18 cellular contexts compared by ENCODE assay signal in the genomic region with DNA sequence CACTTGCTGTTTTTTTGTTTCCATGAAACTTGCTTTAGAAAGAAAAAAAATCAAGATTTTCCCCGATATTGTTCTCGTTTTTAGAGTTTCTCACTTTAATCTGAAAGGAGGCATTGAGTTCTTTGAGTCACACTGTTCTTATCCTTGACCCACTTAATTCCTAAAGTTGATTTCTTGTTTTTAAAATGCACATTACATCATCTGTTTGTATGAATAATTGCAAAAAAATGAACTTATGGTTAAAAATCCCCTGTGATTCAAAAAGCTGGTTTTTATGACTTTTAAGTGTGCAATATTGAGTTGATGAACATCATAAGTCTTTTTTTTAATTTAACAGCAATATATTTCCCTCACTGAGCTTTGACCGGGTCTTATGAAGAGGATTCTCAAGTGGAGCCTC.
"Had no signal": no experiment of that assay in that cellular context is flagged by ENCODE, and none has a peak within 500 bp of the region (broad histone marks: within the 10 kb centered on the region; RNA-seq: fewer than 3 reads in every experiment).

No MANE protein-coding gene starts in this region.

- H3K4me3 ChIP-seq: esophagus squamous epithelium, heart left ventricle, skin epidermis, stomach had no signal

- H3K27me3 ChIP-seq: esophagus squamous epithelium, heart left ventricle, stomach had no signal

- H3K4me1 Mint-ChIP-seq: mesothelial cell of epicardium, neural crest cell had no signal

- H3K36me3 ChIP-seq: esophagus squamous epithelium, heart left ventricle, stomach had no signal

- H3K36me3 Mint-ChIP-seq: mesothelial cell of epicardium, natural killer cell had no signal

- H3K4me3 Mint-ChIP-seq: mesothelial cell of epicardium, natural killer cell, neural crest cell had no signal

- H3K27ac Mint-ChIP-seq: mesothelial cell of epicardium, natural killer cell had no signal

- H3K4me1 ChIP-seq: esophagus squamous epithelium, heart left ventricle, stomach had no signal

- ATAC-seq: heart left ventricle, natural killer cell, sciatic nerve had no signal

- H3K9me3 Mint-ChIP-seq: mesothelial cell of epicardium, natural killer cell, neural crest cell had no signal

- H3K27ac ChIP-seq: epithelial cell of prostate, esophagus squamous epithelium, heart left ventricle, skin epidermis, stomach had no signal

- H3K9me3 ChIP-seq: esophagus squamous epithelium, heart left ventricle, stomach had no signal

- DNase-seq: effector memory CD4-positive, alpha-beta T cell; esophagus squamous epithelium; heart left ventricle; hypothalamus; kidney glomerular epithelial cell; mammary epithelial cell; natural killer cell; posterior cingulate gyrus; stimulated activated CD4-positive, alpha-beta T cell treated with anti-CD3 and anti-CD28 coated beads, Interleukin-2, amount 100 ng/mL, for 24 hours; stimulated activated naive CD4-positive, alpha-beta T cell; stomach; substantia nigra; trophoblast cell had no signal
